14 cellular contexts compared by ENCODE assay signal in the genomic region with DNA sequence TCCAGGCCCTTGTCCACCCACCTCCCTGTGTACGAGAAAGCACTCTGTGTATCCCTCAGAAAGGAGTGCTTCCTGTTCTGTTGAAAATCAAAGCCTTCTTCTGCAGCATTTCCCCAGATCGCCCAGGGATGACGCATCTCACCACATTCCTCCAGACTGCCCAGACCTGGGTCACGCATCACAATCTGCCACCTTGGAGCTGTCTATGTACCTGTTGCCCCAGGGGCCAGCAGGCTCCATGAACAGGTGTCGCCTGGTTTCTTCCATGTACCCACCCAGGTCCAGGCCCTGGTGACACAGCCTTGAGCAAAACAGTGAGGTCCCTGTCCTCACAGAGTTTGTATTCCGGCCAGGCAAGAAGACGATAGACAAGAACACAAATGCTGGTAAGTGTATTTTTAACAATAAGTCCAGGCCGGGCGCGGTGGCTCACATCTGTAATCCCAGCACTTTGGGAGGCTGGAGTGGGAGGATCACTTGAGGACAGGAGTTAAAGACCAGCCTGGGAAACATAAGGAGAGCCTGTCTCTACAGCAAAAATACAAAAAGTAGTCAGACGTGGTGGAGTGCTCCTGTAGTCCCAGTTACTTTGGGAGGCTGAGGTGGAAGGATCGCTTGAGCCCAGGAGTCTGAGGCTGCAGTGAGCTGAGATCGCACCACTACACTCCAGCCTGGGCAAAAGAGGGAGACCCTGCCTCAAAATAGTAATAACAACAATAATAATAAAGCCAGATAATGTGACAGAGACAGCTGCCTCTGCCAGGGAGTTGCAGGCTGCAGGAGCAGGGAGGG. TPM values are rescaled to one million over a fixed set of nuclear protein-coding genes. Genes with fewer than 3 reads are reported as not detected.
DNase-seq lines count a peak whose midpoint lies in the region; ATAC-seq, FAIRE-seq and TF ChIP-seq lines count a peak whose summit lies in the region.
"Had no signal": no experiment of that assay in that cellular context is flagged by ENCODE, and none has a peak within 500 bp of the region (broad histone marks: within the 10 kb centered on the region; RNA-seq: fewer than 3 reads in every experiment).

No MANE protein-coding gene starts in this region.

- no peak for TF ChIP-seq RAD21 in IMR-90 (IDR thresholded peaks at IDR 0.05; ENCODE audit: low read length)

- no CpG with 5 or more reads among the region's 13 CpGs for WGBS in IMR-90 (ENCODE audit: extremely low coverage in 2 of 2, insufficient read length in 1 of 2), 2 experiments
- WGBS in neuronal stem cell (ENCODE audit: extremely low coverage in 2 of 2, insufficient read length in 2 of 2, insufficient replicate concordance in 1 of 2), 2 donors = no CpG with 5 or more reads among the region's 13 CpGs

- peaks cover 0 to 51% (median 43%) of the 10 kb centered on the region in 10 experiments; a peak in 16 of 20 replicates for H3K4me1 ChIP-seq in BLaER1 treated with 17β-estradiol and CSF1 and Interleukin-3, amounts not matched to agents 10 nM and 100 nM
- no peaks in the 10 kb centered on the region for H3K4me1 ChIP-seq in IMR-90 (ENCODE audit: control insufficient read depth, insufficient read depth, low read length)
- H3K4me1 ChIP-seq in neuronal stem cell (ENCODE audit: control insufficient read depth in 2 of 2, insufficient read depth in 1 of 2, low read depth in 1 of 2, low read length in 2 of 2) = peaks cover 16 to 21% of the 10 kb centered on the region in 2 donors
- H3K4me1 ChIP-seq: colonic mucosa had no signal

- H3K9me3 Mint-ChIP-seq in activated naive CD8-positive, alpha-beta T cell treated with anti-CD3 and anti-CD28 coated beads, Interleukin-2, amount 50 U/mL, for 24 hours = no peaks in the 10 kb centered on the region
- H3K9me3 Mint-ChIP-seq: IgD-negative memory B cell had no signal

- H2BK5ac ChIP-seq in IMR-90 (ENCODE audit: low read depth, low read length, poor library complexity, severe bottlenecking) (no peak overlapping the region), neuronal stem cell (ENCODE audit: low read length) (no peak overlapping the region)

- POLR2A ChIA-PET in IMR-90 (lab: Charles Lee; ENCODE audit: unreplicated experiment) = no interaction called here

- dilution Hi-C loops in IMR-90 (cut with HindIII; ENCODE audit: low sequenced_read_pairs, unreplicated experiment) = no loop called here

- H2BK15ac ChIP-seq in IMR-90 (ENCODE audit: low read depth, low read length) (no peak overlapping the region), neuronal stem cell (ENCODE audit: low read length) (no peak overlapping the region)

- H3K4me1 Mint-ChIP-seq in activated naive CD8-positive, alpha-beta T cell treated with anti-CD3 and anti-CD28 coated beads, Interleukin-2, amount 50 U/mL, for 24 hours = no peaks in the 10 kb centered on the region
- H3K4me1 Mint-ChIP-seq: IgD-negative memory B cell had no signal

- in situ Hi-C loops in IMR-90 (cut with MboI; ENCODE audit: low sequenced_read_pairs) = no loop called here

- H3K4me2 ChIP-seq in BLaER1 treated with 17β-estradiol and CSF1 and Interleukin-3, amounts not matched to agents 10 nM and 100 nM = peak overlapping the region in 9 of 11 experiments; percentile 21 to 75 (median 53); a peak in 11 of 22 replicates
- H3K4me2 ChIP-seq in IMR-90 (ENCODE audit: low read depth, low read length) = no peak overlapping the region
- H3K4me2 ChIP-seq in neuronal stem cell (ENCODE audit: insufficient read depth, low read length, poor library complexity, severe bottlenecking) = no peak overlapping the region

- H3K27me3 Mint-ChIP-seq in activated naive CD8-positive, alpha-beta T cell treated with anti-CD3 and anti-CD28 coated beads, Interleukin-2, amount 50 U/mL, for 24 hours = no peaks in the 10 kb centered on the region
- H3K27me3 Mint-ChIP-seq: IgD-negative memory B cell had no signal

- ATAC-seq in IMR-90 (ENCODE audit: low read depth) (no peak), esophagus mucosa (peak; percentile 41)
- ATAC-seq in activated naive CD8-positive, alpha-beta T cell treated with anti-CD3 and anti-CD28 coated beads, Interleukin-2, amount 50 U/mL, for 24 hours = no peak

- TF ChIP-seq POLR2A in IMR-90 (IDR thresholded peaks at IDR 0.05; ENCODE audit: low read depth, low read length) = no peak

- H3K23ac ChIP-seq in IMR-90 (ENCODE audit: low read depth, low read length) (no peak overlapping the region), neuronal stem cell (ENCODE audit: low read depth, low read length, poor library complexity) (no peak overlapping the region)

- no peaks in the 10 kb centered on the region for H3K36me3 ChIP-seq in BLaER1 treated with 17β-estradiol and CSF1 and Interleukin-3, amounts not matched to agents 10 nM and 100 nM
- no peaks in the 10 kb centered on the region for H3K36me3 ChIP-seq in IMR-90 (ENCODE audit: control insufficient read depth, insufficient read depth, low read length)
- H3K36me3 ChIP-seq in neuronal stem cell (replicated peaks in 1 of 2; ENCODE audit: control insufficient read depth in 2 of 2, insufficient read depth in 2 of 2, low read length in 2 of 2) = no peaks in the 10 kb centered on the region
- H3K36me3 ChIP-seq: colonic mucosa had no signal

- H3K27me3 ChIP-seq in BLaER1 treated with 17β-estradiol and CSF1 and Interleukin-3, amounts not matched to agents 10 nM and 100 nM = no peaks in the 10 kb centered on the region
- peaks cover 14% of the 10 kb centered on the region for H3K27me3 ChIP-seq in IMR-90 (ENCODE audit: control insufficient read depth, insufficient read depth, low read length)
- H3K27me3 ChIP-seq in neuronal stem cell (ENCODE audit: control insufficient read depth in 3 of 3, insufficient read depth in 3 of 3, low read depth in 1 of 3, low read length in 3 of 3) = peaks cover 0 to 34% (median 5%) of the 10 kb centered on the region in 3 experiments
- H3K27me3 ChIP-seq: colonic mucosa had no signal

- H3K27ac Mint-ChIP-seq in activated naive CD8-positive, alpha-beta T cell treated with anti-CD3 and anti-CD28 coated beads, Interleukin-2, amount 50 U/mL, for 24 hours = no peak overlapping the region
- H3K27ac Mint-ChIP-seq: IgD-negative memory B cell had no signal

- no peaks in the 10 kb centered on the region for H3K36me3 Mint-ChIP-seq in activated naive CD8-positive, alpha-beta T cell treated with anti-CD3 and anti-CD28 coated beads, Interleukin-2, amount 50 U/mL, for 24 hours (ENCODE audit: low read depth)
- H3K36me3 Mint-ChIP-seq: IgD-negative memory B cell had no signal

- H2AFZ ChIP-seq in IMR-90 (replicated peaks; ENCODE audit: low read length, poor library complexity) (peak overlapping the region; percentile 51), neuronal stem cell (ENCODE audit: low read length) (peak overlapping the region; percentile 85)

- no peak overlapping the region for H2BK20ac ChIP-seq in IMR-90 (ENCODE audit: low read depth, low read length)

- 0 out of 22 replicates have a peak, but pooled peaks cover 0 to 4% (median 0%) of the 10 kb centered on the region in 11 experiments for H4K20me1 ChIP-seq in BLaER1 treated with 17β-estradiol and CSF1 and Interleukin-3, amounts not matched to agents 10 nM and 100 nM
- no peaks in the 10 kb centered on the region for H4K20me1 ChIP-seq in IMR-90 (ENCODE audit: insufficient read depth, low read length)

- H3K4ac ChIP-seq in IMR-90 (ENCODE audit: low read depth, low read length) (no peak overlapping the region), neuronal stem cell (ENCODE audit: low read length) (no peak overlapping the region)

- H4K8ac ChIP-seq in IMR-90 (ENCODE audit: low read depth in 2 of 2, low read length in 2 of 2) (no peak overlapping the region), neuronal stem cell (ENCODE audit: low read depth, low read length) (no peak overlapping the region)

- no TSS peak for BruUV-seq in IMR-90 (replicated peaks; lab: Mats Ljungman, UMichigan)

- H4K91ac ChIP-seq in IMR-90 (ENCODE audit: insufficient read depth, low read depth, low read length) (no peak overlapping the region), neuronal stem cell (ENCODE audit: low read depth, low read length, poor library complexity) (no peak overlapping the region)

- no peak overlapping the region for H3K14ac ChIP-seq in IMR-90 (replicated peaks; ENCODE audit: low read depth, low read length)
- no peak overlapping the region for H3K14ac ChIP-seq in neuronal stem cell (ENCODE audit: low read length)

- no peak overlapping the region for H3K4me3 ChIP-seq in BLaER1 treated with 17β-estradiol and CSF1 and Interleukin-3, amounts not matched to agents 10 nM and 100 nM
- H3K4me3 ChIP-seq in IMR-90 (ENCODE audit: insufficient read depth, low read depth, low read length) (no peak overlapping the region), neuronal stem cell (ENCODE audit: low read length in 2 of 2) (no peak overlapping the region)
- H3K4me3 ChIP-seq: colonic mucosa had no signal

- H3K27ac ChIP-seq in BLaER1 treated with 17β-estradiol and CSF1 and Interleukin-3, amounts not matched to agents 10 nM and 100 nM = no peak overlapping the region
- H3K27ac ChIP-seq in IMR-90 (ENCODE audit: insufficient read depth, low read length) (no peak overlapping the region), neuronal stem cell (replicated peaks; ENCODE audit: low read length) (no peak overlapping the region)
- H3K27ac ChIP-seq: colonic mucosa had no signal

- no peak for TF ChIP-seq CTCF in IMR-90 (conservative IDR thresholded peaks at IDR 0.05; ENCODE audit: low read depth, low read length)

- no peak overlapping the region for H3K56ac ChIP-seq in IMR-90 (ENCODE audit: extremely low read depth, insufficient read depth, low read length)

- H3K9me3 ChIP-seq in BLaER1 treated with 17β-estradiol and CSF1 and Interleukin-3, amounts not matched to agents 10 nM and 100 nM (replicated peaks in 1 of 11) = no peaks in the 10 kb centered on the region
- H3K9me3 ChIP-seq in IMR-90 (ENCODE audit: control insufficient read depth, insufficient read depth, low read length) (no peaks in the 10 kb centered on the region), neuronal stem cell (replicated peaks in 1 of 2; ENCODE audit: control insufficient read depth in 2 of 2, insufficient read depth in 1 of 2, low read depth in 1 of 2, low read length in 2 of 2) (no peaks in the 10 kb centered on the region)
- H3K9me3 ChIP-seq: colonic mucosa had no signal

- FAIRE-seq in HTR-8/SVneo (lab: Jason Lieb, UNC) = no peak

- H3K18ac ChIP-seq in IMR-90 (ENCODE audit: low read depth, low read length) (no peak overlapping the region), neuronal stem cell (ENCODE audit: low read length) (peak overlapping the region; percentile 3)

- H4K5ac ChIP-seq in IMR-90 (ENCODE audit: low read depth, low read length) = no peak overlapping the region

- no peaks in the 10 kb centered on the region for H3K9me1 ChIP-seq in IMR-90 (ENCODE audit: insufficient read depth, low read length)

- DNase-seq in IMR-90 (no peak), neuronal stem cell (ENCODE audit: low spot score) (no peak), NCI-H1930 (lab: John Stamatoyannopoulos, UW) (no peak), HTR-8/SVneo (ENCODE audit: insufficient read length, low spot score) (no peak)
- DNase-seq in activated naive CD8-positive, alpha-beta T cell treated with anti-CD3 and anti-CD28 coated beads, Interleukin-2, amount 50 U/mL, for 24 hours = no peak
- no peak for DNase-seq in stimulated activated CD4-positive, alpha-beta T cell treated with anti-CD3 and anti-CD28 coated beads, Interleukin-2, amount 100 ng/mL, for 24 hours
- DNase-seq: activated CD4-positive, CD25-positive, alpha-beta regulatory T cell; colonic mucosa; mesenchymal stem cell; NCI-H1105; stimulated activated CD4-positive, alpha-beta T cell treated with anti-CD3 and anti-CD28 coated beads, Interleukin-12 subunit alpha, Interleukin-12 subunit beta, amount 100 ng/mL, for 4 hours had no signal

- H3K9ac ChIP-seq in BLaER1 treated with 17β-estradiol and CSF1 and Interleukin-3, amounts not matched to agents 10 nM and 100 nM = no peak overlapping the region
- no peak overlapping the region for H3K9ac ChIP-seq in IMR-90 (ENCODE audit: low read depth, low read length)
- no peak overlapping the region for H3K9ac ChIP-seq in neuronal stem cell (ENCODE audit: low read depth, low read length, poor library complexity)

- intact Hi-C loops in IMR-90 (cut with micrococcal nuclease) = no loop called here

- H3K79me1 ChIP-seq in IMR-90 (ENCODE audit: low read depth in 1 of 2, low read length in 2 of 2) (no peaks in the 10 kb centered on the region), neuronal stem cell (ENCODE audit: low read depth, low read length) (no peaks in the 10 kb centered on the region)

- H2AK9ac ChIP-seq in IMR-90 (replicated peaks; ENCODE audit: low read depth, low read length, poor library complexity) = no peak overlapping the region

- no peak overlapping the region for H3K4me3 Mint-ChIP-seq in activated naive CD8-positive, alpha-beta T cell treated with anti-CD3 and anti-CD28 coated beads, Interleukin-2, amount 50 U/mL, for 24 hours

- H2AK5ac ChIP-seq in IMR-90 (ENCODE audit: low read depth, low read length) = no peak overlapping the region
- peak overlapping the region; percentile 77 for H2AK5ac ChIP-seq in neuronal stem cell (ENCODE audit: low read depth, low read length)

- H2BK120ac ChIP-seq in IMR-90 (ENCODE audit: low read depth, low read length) (no peak overlapping the region), neuronal stem cell (ENCODE audit: low read depth, low read length) (no peak overlapping the region)

- no peak overlapping the region for H2BK12ac ChIP-seq in neuronal stem cell (ENCODE audit: low read length)

- CTCF ChIA-PET in IMR-90 (lab: Yijun Ruan, JAX) = no interaction called here

RNA-seq across cellular contexts. Expression of gene PPP1R13B, which starts 6.8 kb away (rescaled TPM):
- 1.6 and 2.2 TPM in 2 replicates for total RNA-seq in IMR-90 (2012; rRNA removed)
- 2.8 and 3.7 TPM in 2 replicates for polyA plus RNA-seq in IMR-90 (2012; rRNA removed)
- polyA plus RNA-seq in IMR-90 (2012; cell fraction: cytosol; rRNA removed) = 0.86 and 1.6 TPM in 2 replicates
- 16.1 and 16.3 TPM in 2 replicates for polyA plus RNA-seq in IMR-90 (2012; cell fraction: nucleus; rRNA removed; ENCODE audit: low replicate concordance)
- total RNA-seq in esophagus mucosa = 35.9 TPM
- 2.1 TPM for polyA plus RNA-seq in neuronal stem cell (2013, experiment 1 of 2)
- polyA plus RNA-seq in neuronal stem cell (2013, experiment 2 of 2) = 1.6 TPM

Comparison
In these comparisons a context has a peak if more than half of its experiments do, and no peak if none do; other contexts are left out.
1. H3K4me2 ChIP-seq: peak in BLaER1 treated with 17β-estradiol and CSF1 and Interleukin-3, amounts not matched to agents 10 nM and 100 nM (9 of 11); none in IMR-90 (single experiment) and neuronal stem cell (single experiment).
2. RNA of gene PPP1R13B, which starts 6.8 kb away (total RNA-seq): 35.9 TPM in esophagus mucosa (single experiment); 1.6 to 2.2 TPM in IMR-90; every median in the first group is over 10 times any median in the second.